Comparison of ENCODE assay signal across 38 cellular contexts in the genomic region with DNA sequence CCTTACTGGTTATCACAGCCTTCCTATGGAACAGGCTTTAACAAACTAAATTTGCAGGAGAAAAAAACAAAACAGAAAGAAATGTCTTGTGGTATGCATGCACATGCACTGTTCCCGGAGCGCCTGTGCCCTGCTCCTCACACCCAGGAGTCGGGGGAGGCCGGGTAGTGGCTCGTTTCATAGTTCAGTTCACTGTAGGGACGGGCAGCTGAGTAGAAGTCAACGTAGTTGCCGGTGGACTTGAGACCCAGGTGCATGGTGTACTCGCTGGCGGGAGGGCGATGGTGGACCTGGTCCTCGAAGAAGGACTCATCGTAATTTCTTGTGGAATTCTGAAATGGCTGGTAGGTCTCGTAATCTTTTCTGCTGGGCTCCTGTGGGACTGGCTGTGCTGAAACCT.
"Had no signal": no experiment of that assay in that cellular context is flagged by ENCODE, and none has a peak within 500 bp of the region (broad histone marks: within the 10 kb centered on the region; RNA-seq: fewer than 3 reads in every experiment).

No MANE protein-coding gene starts in this region.

- H3K27ac ChIP-seq: adrenal gland, ascending aorta, body of pancreas, brain microvascular endothelial cell, breast epithelium, cardiac muscle cell had no signal

- H3K4me3 ChIP-seq: adrenal gland, ascending aorta, body of pancreas, breast epithelium, cardiac muscle cell had no signal

- H3K4me1 Mint-ChIP-seq: activated naive CD4-positive, alpha-beta T cell treated with anti-CD3 and anti-CD28 coated beads, Interleukin-2, amount 10 ng/mL, durations not matched to agents 7 days and 5 days; activated naive CD4-positive, alpha-beta T cell treated with anti-CD3 and anti-CD28 coated beads, Interleukin-2, amount 50 U/mL, for 24 hours; activated naive CD8-positive, alpha-beta T cell treated with anti-CD3 and anti-CD28 coated beads for 36 hours; activated naive CD8-positive, alpha-beta T cell treated with anti-CD3 and anti-CD28 coated beads, Interleukin-2, amount 50 U/mL, for 24 hours; activated T-helper 17 cell treated with anti-CD3 and anti-CD28 coated beads, Interleukin-2, amount 50 U/mL, for 72 hours; central memory CD8-positive, alpha-beta T cell had no signal

- ATAC-seq: activated naive CD4-positive, alpha-beta T cell treated with anti-CD3 and anti-CD28 coated beads, Interleukin-2, amount 50 U/mL, for 72 hours; activated naive CD8-positive, alpha-beta T cell treated with anti-CD3 and anti-CD28 coated beads, Interleukin-2, amount 50 U/mL, for 24 hours; activated T-cell treated with anti-CD3 and anti-CD28 coated beads, Interleukin-2, amount 50 U/mL, for 4 hours; activated T-cell treated with anti-CD3 and anti-CD28 coated beads, Interleukin-2, amount 50 U/mL, for 72 hours; activated T-helper 17 cell treated with anti-CD3 and anti-CD28 coated beads, Interleukin-2, amount 50 U/mL, for 72 hours; body of pancreas had no signal

- H3K4me3 Mint-ChIP-seq: activated naive CD4-positive, alpha-beta T cell treated with anti-CD3 and anti-CD28 coated beads for 36 hours; activated naive CD4-positive, alpha-beta T cell treated with anti-CD3 and anti-CD28 coated beads, Interleukin-2, amount 10 ng/mL, durations not matched to agents 7 days and 5 days; activated naive CD4-positive, alpha-beta T cell treated with anti-CD3 and anti-CD28 coated beads, Interleukin-2, amount 50 U/mL, for 24 hours; activated naive CD8-positive, alpha-beta T cell; activated naive CD8-positive, alpha-beta T cell treated with anti-CD3 and anti-CD28 coated beads for 36 hours; activated naive CD8-positive, alpha-beta T cell treated with anti-CD3 and anti-CD28 coated beads, Interleukin-2, amount 10 ng/mL, durations not matched to agents 7 days and 5 days; activated naive CD8-positive, alpha-beta T cell treated with anti-CD3 and anti-CD28 coated beads, Interleukin-2, amount 50 U/mL, for 24 hours; activated T-cell treated with anti-CD3 and anti-CD28 coated beads, Interleukin-2, amount 50 U/mL, for 24 hours; activated T-cell treated with anti-CD3 and anti-CD28 coated beads, Interleukin-2, amount 50 U/mL, for 4 hours; activated T-cell treated with anti-CD3 and anti-CD28 coated beads, Interleukin-2, amount 50 U/mL, for 72 hours; activated T-helper 1 cell treated with anti-CD3 and anti-CD28 coated beads, Interleukin-12 subunit alpha, Interleukin-12 subunit beta, Interleukin-2, Interleukin-4 antibody, amounts not matched to agents 30 ng/mL and 10 ng/mL and 1 ng/mL, durations not matched to agents 14 hours and 24 hours and 36 hours; activated T-helper 17 cell treated with anti-CD3 and anti-CD28 coated beads, Interleukin-2, amount 50 U/mL, for 72 hours; brain; central memory CD8-positive, alpha-beta T cell had no signal

- DNase-seq: activated effector memory CD4-positive, alpha-beta T cell treated with anti-CD3 and anti-CD28 coated beads, Interleukin-2, amount 50 U/mL, for 16 hours; activated effector memory CD4-positive, alpha-beta T cell treated with Interleukin-2 at 50 U/mL for 16 hours; activated gamma-delta T cell; activated gamma-delta T cell treated with Interleukin-2 at 50 U/mL for 16 hours; activated naive CD4-positive, alpha-beta T cell; activated naive CD4-positive, alpha-beta T cell treated with anti-CD3 and anti-CD28 coated beads for 36 hours; activated naive CD4-positive, alpha-beta T cell treated with anti-CD3 and anti-CD28 coated beads, Interleukin-2, amount 10 ng/mL, durations not matched to agents 7 days and 5 days; activated naive CD4-positive, alpha-beta T cell treated with anti-CD3 and anti-CD28 coated beads, Interleukin-2, amount 50 U/mL, for 16 hours; activated naive CD4-positive, alpha-beta T cell treated with Interleukin-2 at 50 U/mL for 16 hours; activated naive CD8-positive, alpha-beta T cell treated with anti-CD3 and anti-CD28 coated beads for 36 hours; activated naive CD8-positive, alpha-beta T cell treated with anti-CD3 and anti-CD28 coated beads, Interleukin-2, amount 10 ng/mL, durations not matched to agents 7 days and 5 days; activated naive CD8-positive, alpha-beta T cell treated with anti-CD3 and anti-CD28 coated beads, Interleukin-2, amount 50 U/mL, for 24 hours; activated T-cell treated with anti-CD3 and anti-CD28 coated beads, Interleukin-2, amount 50 U/mL, for 1 hour; activated T-cell treated with anti-CD3 and anti-CD28 coated beads, Interleukin-2, amount 50 U/mL, for 24 hours; activated T-cell treated with anti-CD3 and anti-CD28 coated beads, Interleukin-2, amount 50 U/mL, for 4 hours; activated T-cell treated with anti-CD3 and anti-CD28 coated beads, Interleukin-2, amount 50 U/mL, for 48 hours; activated T-cell treated with anti-CD3 and anti-CD28 coated beads, Interleukin-2, amount 50 U/mL, for 72 hours; adrenal gland; amniotic stem cell; amygdala; anterior cingulate cortex; aorta; body of pancreas; brain microvascular endothelial cell; caudate nucleus; central memory CD4-positive, alpha-beta T cell; cerebellar nuclear complex had no signal

- H3K9me3 Mint-ChIP-seq: activated naive CD4-positive, alpha-beta T cell treated with anti-CD3 and anti-CD28 coated beads for 36 hours; activated naive CD4-positive, alpha-beta T cell treated with anti-CD3 and anti-CD28 coated beads, Interleukin-2, amount 10 ng/mL, durations not matched to agents 7 days and 5 days; activated naive CD4-positive, alpha-beta T cell treated with anti-CD3 and anti-CD28 coated beads, Interleukin-2, amount 50 U/mL, for 24 hours; activated naive CD4-positive, alpha-beta T cell treated with anti-CD3 and anti-CD28 coated beads, Interleukin-2, amount 50 U/mL, for 72 hours; activated naive CD8-positive, alpha-beta T cell treated with anti-CD3 and anti-CD28 coated beads for 36 hours; activated naive CD8-positive, alpha-beta T cell treated with anti-CD3 and anti-CD28 coated beads, Interleukin-2, amount 10 ng/mL, durations not matched to agents 7 days and 5 days; activated naive CD8-positive, alpha-beta T cell treated with anti-CD3 and anti-CD28 coated beads, Interleukin-2, amount 50 U/mL, for 24 hours; activated T-cell treated with anti-CD3 and anti-CD28 coated beads, Interleukin-2, amount 50 U/mL, for 24 hours; activated T-cell treated with anti-CD3 and anti-CD28 coated beads, Interleukin-2, amount 50 U/mL, for 4 hours; activated T-cell treated with anti-CD3 and anti-CD28 coated beads, Interleukin-2, amount 50 U/mL, for 72 hours; activated T-helper 1 cell treated with anti-CD3 and anti-CD28 coated beads, Interleukin-12 subunit alpha, Interleukin-12 subunit beta, Interleukin-2, Interleukin-4 antibody, amounts not matched to agents 30 ng/mL and 10 ng/mL and 1 ng/mL, durations not matched to agents 14 hours and 24 hours and 36 hours; activated T-helper 17 cell treated with anti-CD3 and anti-CD28 coated beads, Interleukin-2, amount 50 U/mL, for 72 hours; activated T-helper 2 cell treated with anti-CD3 and anti-CD28 coated beads, Interferon-gamma antibody, Interleukin-2, Interleukin-4, amounts not matched to agents 10 μg/mL and 5 μg/mL and 100 μg/mL, durations not matched to agents 14 hours and 24 hours and 36 hours; brain; central memory CD8-positive, alpha-beta T cell had no signal

- H3K27me3 ChIP-seq: ascending aorta, body of pancreas, brain microvascular endothelial cell, breast epithelium, cardiac muscle cell had no signal

- H3K36me3 ChIP-seq: adrenal gland, ascending aorta, brain microvascular endothelial cell, breast epithelium, cardiac muscle cell had no signal

- H3K36me3 Mint-ChIP-seq: activated naive CD4-positive, alpha-beta T cell treated with anti-CD3 and anti-CD28 coated beads, Interleukin-2, amount 10 ng/mL, durations not matched to agents 7 days and 5 days; activated naive CD4-positive, alpha-beta T cell treated with anti-CD3 and anti-CD28 coated beads, Interleukin-2, amount 50 U/mL, for 24 hours; activated naive CD4-positive, alpha-beta T cell treated with anti-CD3 and anti-CD28 coated beads, Interleukin-2, amount 50 U/mL, for 72 hours; activated naive CD8-positive, alpha-beta T cell; activated naive CD8-positive, alpha-beta T cell treated with anti-CD3 and anti-CD28 coated beads for 36 hours; activated naive CD8-positive, alpha-beta T cell treated with anti-CD3 and anti-CD28 coated beads, Interleukin-2, amount 10 ng/mL, durations not matched to agents 7 days and 5 days had no signal

- H3K4me1 ChIP-seq: adrenal gland, ascending aorta, body of pancreas, breast epithelium had no signal

- H3K27ac Mint-ChIP-seq: activated naive CD4-positive, alpha-beta T cell treated with anti-CD3 and anti-CD28 coated beads for 36 hours; activated naive CD4-positive, alpha-beta T cell treated with anti-CD3 and anti-CD28 coated beads, Interleukin-2, amount 10 ng/mL, durations not matched to agents 7 days and 5 days; activated naive CD4-positive, alpha-beta T cell treated with anti-CD3 and anti-CD28 coated beads, Interleukin-2, amount 50 U/mL, for 24 hours; activated naive CD4-positive, alpha-beta T cell treated with anti-CD3 and anti-CD28 coated beads, Interleukin-2, amount 50 U/mL, for 72 hours; activated naive CD8-positive, alpha-beta T cell; activated naive CD8-positive, alpha-beta T cell treated with anti-CD3 and anti-CD28 coated beads for 36 hours; activated naive CD8-positive, alpha-beta T cell treated with anti-CD3 and anti-CD28 coated beads, Interleukin-2, amount 10 ng/mL, durations not matched to agents 7 days and 5 days; activated naive CD8-positive, alpha-beta T cell treated with anti-CD3 and anti-CD28 coated beads, Interleukin-2, amount 50 U/mL, for 24 hours; activated T-cell treated with anti-CD3 and anti-CD28 coated beads, Interleukin-2, amount 50 U/mL, for 24 hours; activated T-cell treated with anti-CD3 and anti-CD28 coated beads, Interleukin-2, amount 50 U/mL, for 72 hours; activated T-helper 1 cell treated with anti-CD3 and anti-CD28 coated beads, Interleukin-12 subunit alpha, Interleukin-12 subunit beta, Interleukin-2, Interleukin-4 antibody, amounts not matched to agents 30 ng/mL and 10 ng/mL and 1 ng/mL, durations not matched to agents 14 hours and 24 hours and 36 hours; activated T-helper 17 cell treated with anti-CD3 and anti-CD28 coated beads, Interleukin-2, amount 50 U/mL, for 72 hours; activated T-helper 2 cell treated with anti-CD3 and anti-CD28 coated beads, Interferon-gamma antibody, Interleukin-2, Interleukin-4, amounts not matched to agents 10 μg/mL and 5 μg/mL and 100 μg/mL, durations not matched to agents 14 hours and 24 hours and 36 hours had no signal

- H3K27me3 Mint-ChIP-seq: activated naive CD4-positive, alpha-beta T cell treated with anti-CD3 and anti-CD28 coated beads, Interleukin-2, amount 10 ng/mL, durations not matched to agents 7 days and 5 days; activated naive CD4-positive, alpha-beta T cell treated with anti-CD3 and anti-CD28 coated beads, Interleukin-2, amount 50 U/mL, for 24 hours; activated naive CD8-positive, alpha-beta T cell treated with anti-CD3 and anti-CD28 coated beads, Interleukin-2, amount 50 U/mL, for 24 hours; activated T-cell treated with anti-CD3 and anti-CD28 coated beads, Interleukin-2, amount 50 U/mL, for 24 hours; activated T-helper 17 cell treated with anti-CD3 and anti-CD28 coated beads, Interleukin-2, amount 50 U/mL, for 72 hours; brain; central memory CD8-positive, alpha-beta T cell had no signal
